ENCODE assay signal across 9 cellular contexts in the genomic region with DNA sequence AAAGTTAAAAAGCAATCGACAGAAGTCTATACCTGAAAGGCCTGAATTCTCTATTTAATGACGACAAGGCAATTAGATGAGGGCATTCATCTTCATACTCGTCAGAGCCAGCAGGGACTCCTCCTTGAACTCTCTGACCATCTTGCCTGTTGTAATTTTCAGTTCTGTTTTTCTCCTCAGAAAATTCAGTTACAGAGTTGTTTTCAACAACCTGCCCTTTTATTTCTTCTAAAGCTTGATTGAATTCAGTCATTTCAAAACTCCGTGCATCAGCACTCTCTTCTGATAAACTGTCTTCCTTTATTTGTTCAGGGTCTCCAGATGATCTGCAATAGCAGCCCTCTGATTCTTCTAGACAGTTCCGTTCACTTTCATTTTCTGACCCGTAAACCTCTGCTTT. TPM values are rescaled to one million over a fixed set of nuclear protein-coding genes. Genes with fewer than 3 reads are reported as not detected.
DNase-seq lines count a peak whose midpoint lies in the region; ATAC-seq and TF ChIP-seq lines count a peak whose summit lies in the region.
"Had no signal": no experiment of that assay in that cellular context is flagged by ENCODE, and none has a peak within 500 bp of the region (broad histone marks: within the 10 kb centered on the region; RNA-seq: fewer than 3 reads in every experiment).

No MANE protein-coding gene starts in this region.

- no peaks in the 10 kb centered on the region for H3K27me3 Mint-ChIP-seq in endothelial cell (ENCODE audit: unreplicated experiment)
- H3K27me3 Mint-ChIP-seq: type B pancreatic cell had no signal

- no peak overlapping the region for H3K4me3 Mint-ChIP-seq in endothelial cell (ENCODE audit: unreplicated experiment)
- H3K4me3 Mint-ChIP-seq: type B pancreatic cell had no signal

- TF ChIP-seq CTCF in GM06990 (IDR thresholded peaks at IDR 0.05; ENCODE audit: insufficient read depth, low read length, poor library complexity, severe bottlenecking) = no peak
- TF ChIP-seq CTCF in endothelial cell (IDR thresholded peaks at IDR 0.05; ENCODE audit: unreplicated experiment) = no peak

- peaks cover 6 to 25% of the 10 kb centered on the region in 2 donors for H3K36me3 Mint-ChIP-seq in activated naive CD4-positive, alpha-beta T cell treated with anti-CD3 and anti-CD28 coated beads, Interleukin-2, amount 50 U/mL, for 72 hours
- peaks cover 19% of the 10 kb centered on the region for H3K36me3 Mint-ChIP-seq in endothelial cell (ENCODE audit: low read depth, unreplicated experiment)

- peak; percentile 74 for DNase-seq in GM06990 (ENCODE audit: extremely low read depth, insufficient read length)
- DNase-seq in activated naive CD4-positive, alpha-beta T cell treated with anti-CD3 and anti-CD28 coated beads, Interleukin-2, amount 50 U/mL, for 72 hours (ENCODE audit: low spot score in 2 of 2) = no peak
- DNase-seq in endothelial cell (ENCODE audit: low spot score) = no peak
- no peak for DNase-seq in NCI-H510A (lab: John Stamatoyannopoulos, UW)
- DNase-seq in caudate nucleus (lab: John Stamatoyannopoulos, UW) = no peak
- no peak for DNase-seq in cerebellar nuclear complex (lab: John Stamatoyannopoulos, UW)

- peak overlapping the region; percentile 7; the same call in 1 of the 2 replicates for H3K4me3 ChIP-seq in GM06990 (replicated peaks; ENCODE audit: low read depth, low read length)

- no peaks in the 10 kb centered on the region for H3K4me1 Mint-ChIP-seq in endothelial cell (ENCODE audit: unreplicated experiment)

- H3K27ac ChIP-seq in caudate nucleus (ENCODE audit: low read depth, low read length) = no peak overlapping the region

- peak overlapping the region; percentile 50 to 84 for H3K27ac Mint-ChIP-seq in activated naive CD4-positive, alpha-beta T cell treated with anti-CD3 and anti-CD28 coated beads, Interleukin-2, amount 50 U/mL, for 72 hours
- H3K27ac Mint-ChIP-seq in endothelial cell (ENCODE audit: unreplicated experiment) = no peak overlapping the region
- H3K27ac Mint-ChIP-seq: type B pancreatic cell had no signal

- ATAC-seq in GM19324 (IDR thresholded peaks at IDR 0.05; ENCODE audit: low FRiP score, unreplicated experiment) (peak; percentile 46), HG03095 (IDR thresholded peaks at IDR 0.05; ENCODE audit: unreplicated experiment) (peak; percentile 66)
- peak in 1 of 2 donors; percentile 42 for ATAC-seq in activated naive CD4-positive, alpha-beta T cell treated with anti-CD3 and anti-CD28 coated beads, Interleukin-2, amount 50 U/mL, for 72 hours

- peaks cover 6% of the 10 kb centered on the region for H3K36me3 ChIP-seq in GM06990 (ENCODE audit: control insufficient read depth, insufficient read depth, low read length)

- H3K9me3 Mint-ChIP-seq in activated naive CD4-positive, alpha-beta T cell treated with anti-CD3 and anti-CD28 coated beads, Interleukin-2, amount 50 U/mL, for 72 hours = no peaks in the 10 kb centered on the region
- no peaks in the 10 kb centered on the region for H3K9me3 Mint-ChIP-seq in endothelial cell (ENCODE audit: unreplicated experiment)
- H3K9me3 Mint-ChIP-seq: type B pancreatic cell had no signal

- no peaks in the 10 kb centered on the region for H3K27me3 ChIP-seq in GM06990 (replicated peaks; ENCODE audit: control insufficient read depth, insufficient read depth, low read length)

RNA-seq across cellular contexts. Expression of gene RIOK2, which starts 15.6 kb away (rescaled TPM):
- total RNA-seq in activated naive CD4-positive, alpha-beta T cell treated with anti-CD3 and anti-CD28 coated beads, Interleukin-2, amount 50 U/mL, for 72 hours = 10 to 100 TPM; 21.4 to 32.2 TPM
- 30.7 TPM for total RNA-seq in endothelial cell (ENCODE audit: unreplicated experiment)

RNA-seq across cellular contexts. Expression of gene LIX1, which starts 25.0 kb away (rescaled TPM):
- total RNA-seq in activated naive CD4-positive, alpha-beta T cell treated with anti-CD3 and anti-CD28 coated beads, Interleukin-2, amount 50 U/mL, for 72 hours = not detected
- total RNA-seq in endothelial cell (ENCODE audit: unreplicated experiment) = 0.46 TPM
